Comparison of ENCODE assay signal across 29 cellular contexts in the genomic region with DNA sequence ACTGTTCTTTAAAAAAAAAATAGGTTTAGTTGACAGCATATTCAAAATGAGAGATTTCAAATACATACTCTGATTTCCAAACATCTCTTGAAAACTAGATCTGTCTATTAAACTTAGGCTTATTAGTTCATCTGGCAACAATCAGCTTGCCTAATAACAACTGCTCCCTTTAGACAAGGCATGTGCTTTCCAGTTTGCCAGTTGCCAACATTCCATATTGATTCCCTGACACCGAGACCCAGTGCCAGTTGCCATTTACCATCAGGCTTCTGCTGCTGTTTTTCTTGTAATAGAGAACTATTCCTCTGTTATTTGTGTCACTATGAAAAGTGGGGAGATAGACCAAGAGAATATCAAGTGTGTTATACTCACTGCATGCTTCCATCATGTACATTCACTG.
"Had no signal": no experiment of that assay in that cellular context is flagged by ENCODE, and none has a peak within 500 bp of the region (broad histone marks: within the 10 kb centered on the region; RNA-seq: fewer than 3 reads in every experiment).

No MANE protein-coding gene starts in this region.

- H3K4me2 ChIP-seq: neural progenitor cell had no signal

- H3K4me1 ChIP-seq: left lung, lower lobe of right lung, neural progenitor cell, prostate gland, spleen, suprapubic skin, tibial artery, upper lobe of right lung had no signal

- DNase-seq: hippocampal formation; kidney; left colon; left lung; lower lobe of right lung; mammary epithelial cell; mesenchymal stem cell; naive B cell; natural killer cell; nephron progenitor cell; ovary; posterior cingulate gyrus; retina; right cardiac atrium; small intestine; spleen; stimulated activated CD4-positive, alpha-beta T cell treated with anti-CD3 and anti-CD28 coated beads, Interleukin-4, amount 100 ng/mL, for 24 hours; stimulated activated naive CD4-positive, alpha-beta T cell; tibial artery; trophoblast cell; upper lobe of right lung had no signal

- FAIRE-seq: kidney, small intestine, urothelium cell line had no signal

- H3K27me3 ChIP-seq: left lung, neural progenitor cell, neutrophil, ovary, suprapubic skin, tibial artery, upper lobe of right lung had no signal

- H3K27ac ChIP-seq: left lung, lower lobe of right lung, neural progenitor cell, neutrophil, ovary, prostate gland, spleen, suprapubic skin, thoracic aorta, tibial artery, upper lobe of right lung had no signal

- H3K4me3 ChIP-seq: left lung, lower lobe of right lung, neural progenitor cell, ovary, prostate gland, spleen, suprapubic skin, thoracic aorta, tibial artery, upper lobe of right lung had no signal

- H2AFZ ChIP-seq: neural progenitor cell had no signal

- ATAC-seq: left colon; left lung; lower lobe of right lung; natural killer cell; right cardiac atrium; sciatic nerve; stimulated activated effector memory CD8-positive, alpha-beta T cell treated with anti-CD3 and anti-CD28 coated beads, Interleukin-12 subunit alpha, Interleukin-12 subunit beta, amount 100 ng/mL, for 72 hours; upper lobe of right lung had no signal

- H3K9me3 ChIP-seq: neutrophil, ovary, prostate gland, thoracic aorta, upper lobe of right lung had no signal

- H3K36me3 ChIP-seq: left lung, lower lobe of right lung, neutrophil, ovary, prostate gland, spleen, suprapubic skin, thoracic aorta, tibial artery, upper lobe of right lung had no signal

- H3K9ac ChIP-seq: neural progenitor cell had no signal
